ENCODE assay signal across 20 cellular contexts in genomic region chr14:51677738-51678137, GRCh38. TPM values are rescaled to one million over a fixed set of nuclear protein-coding genes. Genes with fewer than 3 reads are reported as not detected.
DNase-seq lines count a peak whose midpoint lies in the region; ATAC-seq, FAIRE-seq and TF ChIP-seq lines count a peak whose summit lies in the region.
"Had no signal": no experiment of that assay in that cellular context is flagged by ENCODE, and none has a peak within 500 bp of the region (broad histone marks: within the 10 kb centered on the region; RNA-seq: fewer than 3 reads in every experiment).

No MANE protein-coding gene starts in this region.

- no peak overlapping the region for H3K4me2 ChIP-seq in hepatocyte

- no peaks in the 10 kb centered on the region for H3K9me3 Mint-ChIP-seq in activated naive CD4-positive, alpha-beta T cell treated with anti-CD3 and anti-CD28 coated beads, Interleukin-2, amount 50 U/mL, for 72 hours
- H3K9me3 Mint-ChIP-seq: activated naive CD8-positive, alpha-beta T cell treated with anti-CD3 and anti-CD28 coated beads, Interleukin-2, amount 10 ng/mL, durations not matched to agents 7 days and 5 days had no signal

- H2AFZ ChIP-seq in hepatocyte: no peak overlapping the region

- no peak for TF ChIP-seq CTCF in hepatocyte (IDR thresholded peaks at IDR 0.05; ENCODE audit: poor library complexity)
- no peak for TF ChIP-seq CTCF in D721Med (IDR thresholded peaks at IDR 0.05; ENCODE audit: insufficient read depth, missing control alignments)

- peaks cover 19% of the 10 kb centered on the region for H3K4me1 ChIP-seq in hepatocyte (ENCODE audit: insufficient read depth)
- H3K4me1 ChIP-seq: upper lobe of left lung had no signal

- H3K27ac Mint-ChIP-seq in activated naive CD4-positive, alpha-beta T cell treated with anti-CD3 and anti-CD28 coated beads, Interleukin-2, amount 50 U/mL, for 72 hours: peak overlapping the region; percentile 11 to 70
- H3K27ac Mint-ChIP-seq: activated naive CD8-positive, alpha-beta T cell treated with anti-CD3 and anti-CD28 coated beads, Interleukin-2, amount 10 ng/mL, durations not matched to agents 7 days and 5 days; CD4-positive, CD25-positive, alpha-beta regulatory T cell; progenitor cell of endocrine pancreas; stimulated activated naive B cell treated with anti-CD40 and anti-IgM and Interleukin-4, amounts not matched to agents 10 μg/mL and 1 μg/mL and 100 μg/mL, for 72 hours had no signal

- H3K27me3 ChIP-seq in hepatocyte: no peaks in the 10 kb centered on the region
- H3K27me3 ChIP-seq: cardiac muscle cell, upper lobe of left lung had no signal

- FAIRE-seq in D721Med (lab: Jason Lieb, UNC): no peak
- FAIRE-seq: TTC549 had no signal

- no peaks in the 10 kb centered on the region for H3K36me3 Mint-ChIP-seq in activated naive CD4-positive, alpha-beta T cell treated with anti-CD3 and anti-CD28 coated beads, Interleukin-2, amount 50 U/mL, for 72 hours
- H3K36me3 Mint-ChIP-seq: activated naive CD8-positive, alpha-beta T cell treated with anti-CD3 and anti-CD28 coated beads, Interleukin-2, amount 10 ng/mL, durations not matched to agents 7 days and 5 days; CD4-positive, CD25-positive, alpha-beta regulatory T cell; stimulated activated naive B cell treated with anti-CD40 and anti-IgM and Interleukin-4, amounts not matched to agents 10 μg/mL and 1 μg/mL and 100 μg/mL, for 72 hours had no signal

- H3K79me2 ChIP-seq in hepatocyte: peaks cover 88% of the 10 kb centered on the region

- no peak overlapping the region for H3K4me3 ChIP-seq in hepatocyte
- H3K4me3 ChIP-seq: cardiac muscle cell, upper lobe of left lung had no signal

- no peaks in the 10 kb centered on the region for H3K9me2 ChIP-seq in hepatocyte (replicated peaks; ENCODE audit: insufficient read depth)

- 94% methylated on average over 2 of the region's 2 CpGs for WGBS in hepatocyte (ENCODE audit: low lambda C conversion rate, missing lambda C conversion rate)

- H3K9me3 ChIP-seq in hepatocyte (ENCODE audit: low read depth): no peaks in the 10 kb centered on the region
- H3K9me3 ChIP-seq: upper lobe of left lung had no signal

- peak; percentile 27 to 48 for ATAC-seq in activated naive CD4-positive, alpha-beta T cell treated with anti-CD3 and anti-CD28 coated beads, Interleukin-2, amount 50 U/mL, for 72 hours
- ATAC-seq in SK-N-SH treated with all-trans-retinoic acid at 6 μM for 48 hours (peak; percentile 15), GM21367 (IDR thresholded peaks at IDR 0.05; ENCODE audit: unreplicated experiment) (no peak)
- ATAC-seq in stimulated activated naive CD8-positive, alpha-beta T cell treated with anti-CD3 and anti-CD28 coated beads, Interleukin-15, Interleukin-2, amounts not matched to agents 100 U/mL and 50 U/mL, for 24 hours: peak; percentile 23
- ATAC-seq: stimulated activated naive B cell treated with anti-CD40 and anti-IgM and Interleukin-4, amounts not matched to agents 10 μg/mL and 1 μg/mL and 100 μg/mL, for 72 hours had no signal

- peaks cover 6% of the 10 kb centered on the region for H4K20me1 ChIP-seq in hepatocyte (ENCODE audit: insufficient read depth, poor library complexity, severe bottlenecking)

- peak overlapping the region; percentile 29 for H3K27ac ChIP-seq in hepatocyte
- H3K27ac ChIP-seq: cardiac muscle cell, upper lobe of left lung had no signal

- H3K36me3 ChIP-seq in hepatocyte (replicated peaks; ENCODE audit: insufficient read depth, low read depth): no peaks in the 10 kb centered on the region
- H3K36me3 ChIP-seq: cardiac muscle cell, upper lobe of left lung had no signal

- DNase-seq in activated naive CD4-positive, alpha-beta T cell treated with anti-CD3 and anti-CD28 coated beads, Interleukin-2, amount 50 U/mL, for 72 hours (ENCODE audit: low spot score in 2 of 2): no peak
- no peak for DNase-seq in activated naive CD4-positive, alpha-beta T cell treated with Interleukin-2 at 50 U/mL for 16 hours
- DNase-seq in hepatocyte (ENCODE audit: low spot score) (no peak), OCI-M2 (lab: John Stamatoyannopoulos, UW; ENCODE audit: unreplicated experiment) (no peak), D721Med (ENCODE audit: insufficient read length, low spot score) (no peak)
- DNase-seq in stimulated activated naive CD8-positive, alpha-beta T cell treated with anti-CD3 and anti-CD28 coated beads, Interleukin-15, Interleukin-2, amounts not matched to agents 100 U/mL and 50 U/mL, for 24 hours: no peak
- DNase-seq: activated CD4-positive, alpha-beta T cell treated with anti-CD3 and anti-CD28 coated beads for 4 hours; activated naive CD8-positive, alpha-beta T cell treated with anti-CD3 and anti-CD28 coated beads, Interleukin-2, amount 10 ng/mL, durations not matched to agents 7 days and 5 days; activated T-cell treated with anti-CD3 and anti-CD28 coated beads for 4 hours; CD4-positive, CD25-positive, alpha-beta regulatory T cell; NCI-H1105 treated with DMSO at 0.1 percent for 48 hours; NCI-H2171; stimulated activated CD4-positive, alpha-beta T cell treated with anti-CD3 and anti-CD28 coated beads, Interleukin-12 subunit alpha, Interleukin-12 subunit beta, amount 100 ng/mL, for 4 hours; stimulated activated naive B cell treated with anti-CD40 and anti-IgM and Interleukin-4, amounts not matched to agents 10 μg/mL and 1 μg/mL and 100 μg/mL, for 72 hours; upper lobe of left lung had no signal

TF ChIP-seq in SK-N-SH treated with all-trans-retinoic acid at 6 μM for 48 hours, 23 proteins besides CTCF, POLR2A, EP300 and RAD21:
- no peak for TF ChIP-seq PATZ1 (CRISPR knock-in tag; IDR thresholded peaks at IDR 0.05; ENCODE audit: borderline replicate concordance)
- TF ChIP-seq TSHZ2 (CRISPR knock-in tag; IDR thresholded peaks at IDR 0.05): 0 out of 2 replicates have a peak, but pooled peaks have one; percentile 5

RNA-seq across cellular contexts. Expression of gene FRMD6, which starts 26.0 kb away (rescaled TPM):
- 1 to 10 TPM; 6.3 to 6.5 TPM for total RNA-seq in activated naive CD4-positive, alpha-beta T cell treated with anti-CD3 and anti-CD28 coated beads, Interleukin-2, amount 50 U/mL, for 72 hours
- total RNA-seq in hepatocyte: 37.4 and 64.4 TPM in 2 replicates
- 17.0 and 18.9 TPM in 2 replicates for polyA plus RNA-seq in hepatocyte
